Comparison of ENCODE assay signal across 8 cellular contexts in the genomic region with DNA sequence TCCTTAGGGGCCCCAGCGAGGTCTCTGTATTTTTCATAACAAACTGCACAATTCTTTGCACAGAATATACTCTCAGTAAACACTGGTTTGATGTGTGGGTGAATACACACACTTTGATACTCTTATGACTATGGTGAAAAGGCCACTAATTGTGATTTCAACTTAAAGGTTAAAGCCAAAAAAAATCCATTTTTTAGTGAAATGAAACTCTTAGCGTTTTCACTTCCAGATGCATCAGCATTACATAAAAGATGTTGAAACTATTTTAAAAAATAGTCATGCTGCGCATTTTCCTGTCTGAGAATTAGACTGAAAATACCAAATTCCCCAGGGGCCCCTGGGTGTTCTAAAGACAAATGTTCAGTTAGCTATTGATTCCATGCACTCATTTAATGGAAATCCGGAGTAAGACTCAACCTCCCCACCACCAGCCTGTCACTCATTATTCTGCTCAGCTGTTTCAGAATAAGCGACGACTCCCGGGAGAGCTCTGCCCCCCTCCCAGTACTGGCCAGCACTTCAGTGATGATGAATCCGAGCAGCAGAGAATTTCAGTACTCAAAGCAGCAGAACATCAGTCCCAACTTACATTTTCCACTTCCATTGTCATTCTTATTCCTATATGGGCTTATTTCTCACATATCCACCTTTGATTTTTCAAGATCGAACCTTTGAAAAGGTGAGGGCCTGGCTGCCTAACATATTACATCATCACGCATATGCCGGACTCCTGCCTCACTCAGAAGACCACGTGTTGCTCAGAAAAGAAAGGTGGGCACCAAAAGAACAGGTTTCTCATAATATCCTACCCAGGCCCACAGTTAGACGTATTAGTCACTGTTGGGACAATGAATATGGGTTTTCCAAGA.
DNase-seq lines count a peak whose midpoint lies in the region; ATAC-seq and TF ChIP-seq lines count a peak whose summit lies in the region.

No MANE protein-coding gene starts in this region.

- H3K4me1 ChIP-seq in tibial artery = peaks cover 0 to 7% (median 2%) of the 10 kb centered on the region in 4 donors

- no peaks in the 10 kb centered on the region for H3K9me3 ChIP-seq in tibial artery

- no peak for TF ChIP-seq CTCF in tibial artery (IDR thresholded peaks at IDR 0.05)

- no peak overlapping the region for H3K4me3 ChIP-seq in tibial artery

- no peaks in the 10 kb centered on the region for H3K27me3 ChIP-seq in tibial artery

- H3K36me3 ChIP-seq in tibial artery = peaks cover 0 to 4% (median 2%) of the 10 kb centered on the region in 3 donors

- DNase-seq in activated CD4-positive, alpha-beta T cell treated with anti-CD3 and anti-CD28 coated beads for 48 hours = peak; percentile 56
- DNase-seq in activated CD4-positive, alpha-beta T cell treated with anti-CD3 and anti-CD28 coated beads for 1 hour = no peak
- DNase-seq in NOMO-1 treated with DMSO at 0.1 percent for 48 hours (lab: John Stamatoyannopoulos, UW; ENCODE audit: unreplicated experiment) (peak; percentile 59), sciatic nerve (ENCODE audit: low spot score) (no peak), tibial artery (no peak), AML-193 (lab: John Stamatoyannopoulos, UW) (no peak)
- peak; percentile 48 for DNase-seq in stimulated activated CD8-positive, alpha-beta memory T cell treated with anti-CD3 and anti-CD28 coated beads, Interleukin-4, amount 100 ng/mL, for 48 hours

- ATAC-seq in HG02623 (IDR thresholded peaks at IDR 0.05; ENCODE audit: unreplicated experiment) = peak; percentile 63
- ATAC-seq in sciatic nerve = no peak

- H3K27ac ChIP-seq in tibial artery = no peak overlapping the region

- intact Hi-C loops in sciatic nerve (cut with DNase I) = no loop called here
- intact Hi-C loops in tibial artery (cut with DNase I; ENCODE audit: low total_unique reads) = no loop called here

Comparison
In these comparisons a context has a peak if more than half of its experiments do, and no peak if none do; other contexts are left out.
1. DNase-seq: peak in activated CD4-positive, alpha-beta T cell treated with anti-CD3 and anti-CD28 coated beads for 48 hours (single experiment), NOMO-1 treated with DMSO at 0.1 percent for 48 hours (single experiment) and stimulated activated CD8-positive, alpha-beta memory T cell treated with anti-CD3 and anti-CD28 coated beads, Interleukin-4, amount 100 ng/mL, for 48 hours (single experiment); none in activated CD4-positive, alpha-beta T cell treated with anti-CD3 and anti-CD28 coated beads for 1 hour (single experiment), sciatic nerve (single experiment), tibial artery (0 of 2) and AML-193 (0 of 2).